ENCODE assay signal across 16 cellular contexts in the genomic region with DNA sequence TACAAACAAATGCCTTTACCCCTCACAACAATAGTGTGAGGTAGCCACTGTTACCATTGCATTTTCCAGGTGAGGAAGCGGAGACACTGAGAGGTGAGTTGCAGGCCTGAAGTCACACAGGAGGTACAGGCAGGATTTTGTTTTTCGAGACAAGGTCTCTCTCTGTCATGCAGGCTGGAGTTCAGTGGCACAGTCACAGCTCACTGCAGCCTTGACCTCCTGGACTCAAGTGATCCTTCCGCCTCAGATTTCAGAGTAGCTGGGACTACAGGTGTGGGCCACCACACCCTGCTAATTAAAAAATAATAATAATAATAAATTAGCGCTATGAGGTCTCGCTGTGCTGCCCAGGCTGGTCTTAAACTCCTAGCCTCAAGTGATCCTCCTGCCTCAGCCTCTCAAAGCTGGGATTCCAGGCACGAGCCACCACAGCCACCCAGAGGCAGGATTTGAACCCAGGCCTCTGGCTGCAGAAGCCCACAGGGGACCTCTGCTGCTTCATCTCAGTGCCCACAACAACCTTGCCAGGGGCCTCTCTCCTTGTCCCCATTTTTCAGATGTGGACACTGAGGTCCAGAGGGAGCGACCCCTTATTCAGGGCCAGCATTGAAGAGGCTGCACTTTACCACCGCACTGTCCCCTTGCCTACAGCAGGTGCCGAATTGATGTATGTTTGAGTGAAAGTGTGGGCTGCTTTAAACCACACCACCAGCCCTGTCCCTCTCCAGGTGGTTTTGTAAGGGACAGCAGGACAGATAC. TPM values are rescaled to one million over a fixed set of nuclear protein-coding genes. Genes with fewer than 3 reads are reported as not detected.
A peak's percentile ranks its signal among the peaks of the same experiment; 100 is the strongest.
DNase-seq lines count a peak whose midpoint lies in the region; ATAC-seq and TF ChIP-seq lines count a peak whose summit lies in the region.
"Had no signal": no experiment of that assay in that cellular context is flagged by ENCODE, and none has a peak within 500 bp of the region (broad histone marks: within the 10 kb centered on the region; RNA-seq: fewer than 3 reads in every experiment).

No MANE protein-coding gene starts in this region.

- no peaks in the 10 kb centered on the region for H3F3A ChIP-seq in MM.1S (ENCODE audit: insufficient read depth, low read length)

- H3K9me2 ChIP-seq in MM.1S (replicated peaks; ENCODE audit: insufficient read depth, low read length), result no peaks in the 10 kb centered on the region

- H3K4me2 ChIP-seq in MM.1S (ENCODE audit: low read depth, low read length), result no peak overlapping the region
- H3K4me2 ChIP-seq: A549 had no signal

- H3K79me2 ChIP-seq in MM.1S (ENCODE audit: low read length), result no peaks in the 10 kb centered on the region

- no peak for TF ChIP-seq CTCF in heart left ventricle (IDR thresholded peaks at IDR 0.05)
- no peak for TF ChIP-seq CTCF in brain (conservative IDR thresholded peaks at IDR 0.05)
- no peak for TF ChIP-seq CTCF in nephron (IDR thresholded peaks at IDR 0.05; ENCODE audit: unreplicated experiment in 3 of 3)
- TF ChIP-seq CTCF in MM.1S (IDR thresholded peaks at IDR 0.05; ENCODE audit: low read length), result no peak

- H3K27ac Mint-ChIP-seq in brain (peak overlapping the region in 3 of 5 experiments; percentile 41 to 88 (median 83)), nephron (peak overlapping the region; percentile 87 to 99 (median 95))
- H3K27ac Mint-ChIP-seq: CD14-positive monocyte; CD4-positive, alpha-beta memory T cell had no signal

- H3K4me1 Mint-ChIP-seq in brain (peaks cover 51% of the 10 kb centered on the region), nephron (peaks cover 61% of the 10 kb centered on the region)
- H3K4me1 Mint-ChIP-seq: CD14-positive monocyte had no signal

- 85 to 95% (median 87%) methylated on average over 9 of the region's 9 CpGs for WGBS in heart left ventricle, 4 donors

- H3K4me1 ChIP-seq in heart left ventricle, result peaks cover 0 to 60% (median 42%) of the 10 kb centered on the region in 12 donors
- no peaks in the 10 kb centered on the region for H3K4me1 ChIP-seq in MM.1S (ENCODE audit: low read length)

- H3K36me3 Mint-ChIP-seq in brain, result no peaks in the 10 kb centered on the region
- H3K36me3 Mint-ChIP-seq in nephron (ENCODE audit: low read depth), result no peaks in the 10 kb centered on the region
- H3K36me3 Mint-ChIP-seq: CD4-positive, alpha-beta memory T cell had no signal

- peak; percentile 0 for DNase-seq in Right ventricle myocardium inferior (ENCODE audit: missing footprints)
- DNase-seq in heart left ventricle, result no peak
- no peak for DNase-seq in MM.1S
- no peak for DNase-seq in DMS 273 (lab: John Stamatoyannopoulos, UW; ENCODE audit: unreplicated experiment)
- DNase-seq: AML-193; CD4-positive, alpha-beta memory T cell; DMS79 treated with DMSO at 0.1 percent for 48 hours; GF-D8; GOT3; H9 had no signal

- no peak overlapping the region for H3K9ac ChIP-seq in MM.1S (ENCODE audit: low read length)

- H4K20me1 ChIP-seq in MM.1S (ENCODE audit: insufficient read depth, low read length), result no peaks in the 10 kb centered on the region

- H3K27me3 Mint-ChIP-seq in brain, result peaks cover 4% of the 10 kb centered on the region
- H3K27me3 Mint-ChIP-seq in nephron (ENCODE audit: low read depth), result peaks cover 7% of the 10 kb centered on the region

- no peak overlapping the region for H3K27ac ChIP-seq in heart left ventricle
- no peak overlapping the region for H3K27ac ChIP-seq in MM.1S (ENCODE audit: low read length)
- H3K27ac ChIP-seq: 22Rv1, A549 had no signal

- H3K36me3 ChIP-seq in heart left ventricle, result no peaks in the 10 kb centered on the region
- no peaks in the 10 kb centered on the region for H3K36me3 ChIP-seq in MM.1S (replicated peaks; ENCODE audit: insufficient read depth, low read length)

- no peak overlapping the region for H2AFZ ChIP-seq in MM.1S (ENCODE audit: low read length)

- no peak for TF ChIP-seq POLR2A in heart left ventricle (IDR thresholded peaks at IDR 0.05)

- H3K27me3 ChIP-seq in heart left ventricle (no peaks in the 10 kb centered on the region), MM.1S (replicated peaks; ENCODE audit: insufficient read depth, low read length) (peaks cover 69% of the 10 kb centered on the region)

- H3K4me3 Mint-ChIP-seq in brain (peak overlapping the region in 2 of 5 experiments; percentile 35 to 39), nephron (no peak overlapping the region)
- H3K4me3 Mint-ChIP-seq: CD4-positive, alpha-beta memory T cell; H9 had no signal

- peaks cover 0 to 21% (median 2%) of the 10 kb centered on the region in 5 experiments for H3K9me3 Mint-ChIP-seq in brain
- peaks cover 7% of the 10 kb centered on the region for H3K9me3 Mint-ChIP-seq in nephron
- H3K9me3 Mint-ChIP-seq: CD14-positive monocyte; CD4-positive, alpha-beta memory T cell had no signal

- ATAC-seq in Right ventricle myocardium inferior (no peak), heart left ventricle (no peak), GM21723 (IDR thresholded peaks at IDR 0.05; ENCODE audit: unreplicated experiment) (no peak)
- ATAC-seq: A549 had no signal

- H3K9me3 ChIP-seq in heart left ventricle (no peaks in the 10 kb centered on the region), MM.1S (replicated peaks; ENCODE audit: insufficient read depth, low read length) (no peaks in the 10 kb centered on the region)

- intact Hi-C loops in Right ventricle myocardium inferior (cut with DNase I) (loop anchor here (5.0 kb wide), 1 partner anchor 104 kb away; no protein-coding TSS in a partner anchor), heart left ventricle (cut with DNase I) (loop anchor here in 5 of 10 donors (5.0 to 10.0 kb wide), 5 partner anchors 39 to 427 kb away; no protein-coding TSS in a partner anchor)

- H3K4me3 ChIP-seq in heart left ventricle, result no peak overlapping the region
- no peak overlapping the region for H3K4me3 ChIP-seq in MM.1S (ENCODE audit: low read length)
- H3K4me3 ChIP-seq: A549 had no signal

RNA-seq across cellular contexts. Expression of gene CIBAR2, which starts 16.0 kb away (rescaled TPM):
- not detected for total RNA-seq in Right ventricle myocardium inferior
- not detected for total RNA-seq in heart left ventricle
- polyA plus RNA-seq in heart left ventricle, result not detected
- polyA plus RNA-seq in brain (ENCODE audit: insufficient read depth, low read depth, low replicate concordance), result 2.4 TPM
- total RNA-seq: CD4-positive, alpha-beta memory T cell; H9 had no signal
- polyA plus RNA-seq: A549; CD14-positive monocyte; CD4-positive, alpha-beta memory T cell had no signal
